ENCODE assay signal across 16 cellular contexts in genomic region chr9:1267141-1267570, GRCh38.
A peak's percentile ranks its signal among the peaks of the same experiment; 100 is the strongest.
DNase-seq lines count a peak whose midpoint lies in the region; ATAC-seq and TF ChIP-seq lines count a peak whose summit lies in the region.
"Had no signal": no experiment of that assay in that cellular context is flagged by ENCODE, and none has a peak within 500 bp of the region (broad histone marks: within the 10 kb centered on the region; RNA-seq: fewer than 3 reads in every experiment).

No MANE protein-coding gene starts in this region.

- H3K79me2 ChIP-seq in osteoblast (ENCODE audit: insufficient read depth, low read length): no peaks in the 10 kb centered on the region
- H3K79me2 ChIP-seq: hepatocyte had no signal

- POLR2A ChIA-PET in CD8-positive, alpha-beta memory T cell (lab: Charles Lee): no interaction called here

- no peaks in the 10 kb centered on the region for H3K27me3 Mint-ChIP-seq in CD8-positive, alpha-beta memory T cell

- ATAC-seq in GM18499 (IDR thresholded peaks at IDR 0.05; ENCODE audit: insufficient read depth, unreplicated experiment) (peak; percentile 87), GM19372 (IDR thresholded peaks at IDR 0.05; ENCODE audit: low read depth, unreplicated experiment) (peak; percentile 64), HG02852 (IDR thresholded peaks at IDR 0.05; ENCODE audit: unreplicated experiment) (peak; percentile 84), GM21515 (IDR thresholded peaks at IDR 0.05; ENCODE audit: unreplicated experiment) (no peak)
- ATAC-seq: GM23338 had no signal

- no peak for TF ChIP-seq CTCF in osteoblast (IDR thresholded peaks at IDR 0.05; ENCODE audit: extremely low read depth, low read depth, low read length)

- H3K27me3 ChIP-seq in osteoblast (ENCODE audit: insufficient read depth, low read length): no peaks in the 10 kb centered on the region
- no peaks in the 10 kb centered on the region for H3K27me3 ChIP-seq in CD8-positive, alpha-beta memory T cell (ENCODE audit: insufficient read depth, low read length, poor library complexity, severe bottlenecking)
- H3K27me3 ChIP-seq: hepatocyte had no signal

- H3K9me3 ChIP-seq in osteoblast (ENCODE audit: low read depth, low read length): no peaks in the 10 kb centered on the region
- H3K9me3 ChIP-seq in CD8-positive, alpha-beta memory T cell (ENCODE audit: low read length): no peaks in the 10 kb centered on the region
- H3K9me3 ChIP-seq: thoracic aorta had no signal

- H3K27ac Mint-ChIP-seq in CD8-positive, alpha-beta memory T cell: no peak overlapping the region
- H3K27ac Mint-ChIP-seq: GM23338, IgD-negative memory B cell had no signal

- no peaks in the 10 kb centered on the region for H3K36me3 Mint-ChIP-seq in CD8-positive, alpha-beta memory T cell

- no peak overlapping the region for H3K4me2 ChIP-seq in osteoblast (ENCODE audit: insufficient read depth, low read length)
- H3K4me2 ChIP-seq: GM23338, hepatocyte, PC-9 had no signal

- H4K20me1 ChIP-seq in osteoblast (ENCODE audit: insufficient read depth, low read length): no peaks in the 10 kb centered on the region

- no peak overlapping the region for H3K27ac ChIP-seq in osteoblast (ENCODE audit: low read depth, low read length)
- H3K27ac ChIP-seq in CD8-positive, alpha-beta memory T cell (ENCODE audit: low read depth, low read length): no peak overlapping the region
- H3K27ac ChIP-seq: hepatocyte, PC-9, thoracic aorta had no signal

- H3K4me1 ChIP-seq in osteoblast (ENCODE audit: insufficient read depth, low read length): no peaks in the 10 kb centered on the region
- no peaks in the 10 kb centered on the region for H3K4me1 ChIP-seq in CD8-positive, alpha-beta memory T cell (ENCODE audit: insufficient read depth, low read length)

- no peaks in the 10 kb centered on the region for H3K36me3 ChIP-seq in osteoblast (ENCODE audit: insufficient read depth, low read length)
- no peaks in the 10 kb centered on the region for H3K36me3 ChIP-seq in CD8-positive, alpha-beta memory T cell (ENCODE audit: insufficient read depth, low read length)
- H3K36me3 ChIP-seq: thoracic aorta had no signal

- H3K4me3 Mint-ChIP-seq in CD8-positive, alpha-beta memory T cell: no peak overlapping the region
- H3K4me3 Mint-ChIP-seq: GM23338, IgD-negative memory B cell had no signal

- CTCF ChIA-PET in CD8-positive, alpha-beta memory T cell (lab: Charles Lee): no interaction called here

- DNase-seq in HT-29 (ENCODE audit: low spot score) (peak; percentile 22), cortex of kidney (lab: John Stamatoyannopoulos, UW) (no peak), osteoblast (ENCODE audit: insufficient read length, low spot score, missing footprints) (no peak)
- DNase-seq in CD8-positive, alpha-beta memory T cell: no peak
- DNase-seq: aorta; effector CD8-positive, alpha-beta T cell; midbrain; PC-9 had no signal

- H3K9me3 Mint-ChIP-seq in CD8-positive, alpha-beta memory T cell: peaks cover 0 to 2% (median 0%) of the 10 kb centered on the region in 5 donors
- H3K9me3 Mint-ChIP-seq: GM23338 had no signal

- H3K4me3 ChIP-seq in osteoblast (ENCODE audit: insufficient read depth, low read length): no peak overlapping the region
- no peak overlapping the region for H3K4me3 ChIP-seq in CD8-positive, alpha-beta memory T cell (ENCODE audit: low read length)
- H3K4me3 ChIP-seq: GM23338, hepatocyte, PC-9, thoracic aorta had no signal

- H2AFZ ChIP-seq in osteoblast (ENCODE audit: low read length): no peak overlapping the region
- H2AFZ ChIP-seq: GM23338, hepatocyte, PC-9 had no signal

- no peaks in the 10 kb centered on the region for H3K4me1 Mint-ChIP-seq in CD8-positive, alpha-beta memory T cell
- H3K4me1 Mint-ChIP-seq: IgD-negative memory B cell had no signal
